In genomic region chr1:12014141-12014981, GRCh38 we compare ENCODE assay signal across 8 cellular contexts. TPM values are rescaled to one million over a fixed set of nuclear protein-coding genes. Genes with fewer than 3 reads are reported as not detected.
A peak's percentile ranks its signal among the peaks of the same experiment; 100 is the strongest.
DNase-seq lines count a peak whose midpoint lies in the region; ATAC-seq and TF ChIP-seq lines count a peak whose summit lies in the region.

No MANE protein-coding gene starts in this region.

- DNase-seq in Daoy (ENCODE audit: low read depth) (peak; percentile 57), NCI-H2171 (lab: John Stamatoyannopoulos, UW) (peak; percentile 29), cerebellar cortex (ENCODE audit: low spot score) (peak; percentile 30), body of pancreas (no peak), NCI-H1417 (lab: John Stamatoyannopoulos, UW) (no peak), GM19240 (ENCODE audit: insufficient read length, low spot score) (no peak)

- H3K27me3 ChIP-seq in neutrophil (no peaks in the 10 kb centered on the region), body of pancreas (no peaks in the 10 kb centered on the region)

- TF ChIP-seq CTCF in neutrophil (IDR thresholded peaks at IDR 0.05) (no peak), body of pancreas (IDR thresholded peaks at IDR 0.05) (no peak)

- H3K4me1 ChIP-seq in neutrophil (ENCODE audit: control insufficient read depth in 1 of 2, insufficient read depth in 1 of 2, low read depth in 1 of 2, low read length in 1 of 2) = peaks cover 0 to 5% of the 10 kb centered on the region in 2 experiments
- H3K4me1 ChIP-seq in body of pancreas = no peaks in the 10 kb centered on the region

- peaks cover 55% of the 10 kb centered on the region for H3K36me3 ChIP-seq in neutrophil
- peaks cover 0 to 20% of the 10 kb centered on the region in 2 donors for H3K36me3 ChIP-seq in body of pancreas (replicated peaks in 1 of 2; ENCODE audit: insufficient read depth in 1 of 2, low read depth in 2 of 2)

- intact Hi-C loops in body of pancreas (cut with DNase I) = no loop called here

- 73 to 76% methylated on average over 16 of the region's 16 CpGs for WGBS in body of pancreas, 2 donors

- H3K27ac ChIP-seq in neutrophil (peak overlapping the region; percentile 63), body of pancreas (peak overlapping the region in 1 of 4 donors; percentile 29)

- no peak for ATAC-seq in body of pancreas
- no peak for ATAC-seq in GM19324 (IDR thresholded peaks at IDR 0.05; ENCODE audit: low FRiP score, unreplicated experiment)

- no peak for TF ChIP-seq POLR2A in body of pancreas (IDR thresholded peaks at IDR 0.05)

- H3K9me3 ChIP-seq in neutrophil (no peaks in the 10 kb centered on the region), body of pancreas (no peaks in the 10 kb centered on the region)

- no peak overlapping the region for H3K4me3 ChIP-seq in neutrophil (ENCODE audit: low read depth in 1 of 2, low read length in 1 of 2)
- no peak overlapping the region for H3K4me3 ChIP-seq in body of pancreas

RNA-seq across cellular contexts. Expression of gene MIIP, which starts 4.9 kb away (rescaled TPM):
- 60.1 and 65.6 TPM in 2 replicates for total RNA-seq in Daoy (2014; rRNA removed; shearing (Covaris generic))
- total RNA-seq in body of pancreas = 10 to 100 TPM; 23.7 to 25.9 TPM

RNA-seq across cellular contexts. Expression of gene MFN2, which starts 34.1 kb away (rescaled TPM):
- total RNA-seq in Daoy (2014; rRNA removed; shearing (Covaris generic)) = 79.4 and 86.0 TPM in 2 replicates
- 10 to 100 TPM; 20.1 to 20.8 TPM for total RNA-seq in body of pancreas

RNA-seq across cellular contexts. Expression of gene TNFRSF8, which starts 48.7 kb away (rescaled TPM):
- total RNA-seq in Daoy (2014; rRNA removed; shearing (Covaris generic)) = 13.4 and 16.4 TPM in 2 replicates
- total RNA-seq in body of pancreas = not detected

Comparison
In these comparisons a context has a peak if more than half of its experiments do, and no peak if none do; other contexts are left out.
1. DNase-seq: peak in Daoy (single experiment), NCI-H2171 (single experiment) and cerebellar cortex (single experiment); none in body of pancreas (0 of 4), NCI-H1417 (0 of 3) and GM19240 (single experiment).
2. RNA of gene TNFRSF8, which starts 48.7 kb away (total RNA-seq): 13.4 to 16.4 TPM in Daoy; not detected in body of pancreas; every median in the first group is over 10 times any median in the second.